In genomic region chr4:74223801-74224200, GRCh38 we compare ENCODE assay signal across 13 cellular contexts.
DNase-seq lines count a peak whose midpoint lies in the region; ATAC-seq and TF ChIP-seq lines count a peak whose summit lies in the region.
"Had no signal": no experiment of that assay in that cellular context is flagged by ENCODE, and none has a peak within 500 bp of the region (broad histone marks: within the 10 kb centered on the region; RNA-seq: fewer than 3 reads in every experiment).

No MANE protein-coding gene starts in this region.

- no peak for TF ChIP-seq CTCF in epithelial cell of esophagus (IDR thresholded peaks at IDR 0.05; ENCODE audit: insufficient read depth, low read depth, low read length, missing control alignments)

- H3K4me3 ChIP-seq in epithelial cell of esophagus (ENCODE audit: low read length), result no peak overlapping the region
- H3K4me3 ChIP-seq: stomach had no signal

- DNase-seq in GOT3 (lab: John Stamatoyannopoulos, UW) (peak; percentile 1), NCI-H69 (lab: John Stamatoyannopoulos, UW) (peak; percentile 10), epithelial cell of esophagus (ENCODE audit: low read depth) (peak; percentile 77), renal cortical epithelial cell (ENCODE audit: low read depth) (peak; percentile 71), NCI-H2171 (lab: John Stamatoyannopoulos, UW) (no peak)
- DNase-seq: activated naive CD8-positive, alpha-beta T cell treated with anti-CD3 and anti-CD28 coated beads for 36 hours; MV-4-11; nucleus accumbens; small intestine; stomach; T-helper 1 cell had no signal

- ATAC-seq in HG03280 (IDR thresholded peaks at IDR 0.05; ENCODE audit: unreplicated experiment) (no peak), HG03520 (IDR thresholded peaks at IDR 0.05; ENCODE audit: unreplicated experiment) (no peak)
